8 cellular contexts compared by ENCODE assay signal in the genomic region with DNA sequence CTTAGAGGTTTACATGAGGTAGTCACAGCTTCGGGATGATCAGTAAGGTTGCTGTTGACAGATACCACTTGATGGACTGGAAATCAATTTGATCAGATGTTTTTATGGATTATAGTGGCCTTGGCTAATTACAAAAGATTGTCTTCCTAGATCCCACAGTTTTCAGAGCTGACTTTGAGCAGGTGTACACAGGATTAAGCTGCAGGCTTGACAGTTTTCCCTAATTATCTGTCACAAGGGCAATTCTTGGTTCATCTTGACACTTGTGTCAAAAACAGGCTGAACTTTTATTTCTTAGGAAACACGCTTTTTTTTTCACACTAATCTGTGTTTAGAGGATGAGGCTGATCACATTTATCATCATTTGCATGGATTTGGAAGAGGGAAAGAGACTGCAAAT.
"Had no signal": no experiment of that assay in that cellular context is flagged by ENCODE, and none has a peak within 500 bp of the region (broad histone marks: within the 10 kb centered on the region; RNA-seq: fewer than 3 reads in every experiment).

No MANE protein-coding gene starts in this region.

- H3K36me3 ChIP-seq: HAP-1 had no signal

- H3K9me3 ChIP-seq: HAP-1 had no signal

- ATAC-seq: HCT116, HepG2 had no signal

- H3K4me3 ChIP-seq: GM23248, HAP-1 had no signal

- H3K9ac ChIP-seq: GM23248 had no signal

- FAIRE-seq: HepG2 had no signal

- H2AFZ ChIP-seq: GM23248 had no signal

- H3K4me1 ChIP-seq: HAP-1 had no signal

- DNase-seq: GM23248, GOT3, H7, HFFc6 had no signal

- H3K27ac ChIP-seq: GM23248, HL-60 had no signal
